ENCODE assay signal across 8 cellular contexts in the genomic region with DNA sequence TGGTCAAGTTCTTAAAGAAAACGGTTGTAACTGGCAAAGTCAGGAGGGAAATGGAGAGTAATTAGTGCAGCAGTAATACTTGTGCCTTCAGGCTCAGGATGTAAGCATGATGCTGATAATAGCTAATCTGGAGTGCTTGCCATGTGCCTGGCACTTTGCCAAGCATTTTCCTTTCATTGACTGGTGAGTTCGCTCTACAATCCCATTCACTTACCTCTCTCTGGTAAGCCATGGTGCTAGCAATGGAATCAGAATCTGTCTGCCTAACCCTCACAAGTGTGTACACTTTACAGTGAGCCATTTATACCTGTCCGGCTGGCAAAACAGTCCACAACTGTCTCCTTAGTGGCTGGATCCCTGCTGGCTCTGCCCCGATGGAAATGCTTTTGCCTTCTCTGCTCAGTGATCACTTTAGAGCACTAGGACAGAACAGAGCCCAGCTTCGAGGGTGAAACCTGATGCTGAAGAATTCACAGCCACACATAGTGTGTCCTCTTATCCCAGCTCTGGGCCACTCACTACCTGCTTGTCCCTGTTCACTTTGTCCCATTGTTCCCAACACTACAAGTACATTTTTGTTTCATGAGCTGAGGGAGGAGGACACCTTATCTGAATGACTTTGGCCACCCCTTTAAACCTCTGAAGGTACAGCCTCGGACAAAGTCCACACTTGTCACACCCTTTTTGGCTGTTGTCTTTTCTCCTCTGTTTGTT. TPM values are rescaled to one million over a fixed set of nuclear protein-coding genes. Genes with fewer than 3 reads are reported as not detected.
DNase-seq lines count a peak whose midpoint lies in the region; ATAC-seq and TF ChIP-seq lines count a peak whose summit lies in the region.

No MANE protein-coding gene starts in this region.

- peaks cover 11% of the 10 kb centered on the region for H3K4me1 ChIP-seq in colonic mucosa
- H3K4me1 ChIP-seq in mucosa of rectum (ENCODE audit: control insufficient read depth in 2 of 2, insufficient read depth in 2 of 2, low read length in 2 of 2) = peaks cover 8 to 20% of the 10 kb centered on the region in 2 donors

- H3K9ac ChIP-seq in colonic mucosa (ENCODE audit: low read depth in 2 of 2, low read length in 2 of 2) = peak overlapping the region in 1 of 2 donors; percentile 75
- peak overlapping the region; percentile 35 to 38 for H3K9ac ChIP-seq in mucosa of rectum (ENCODE audit: low read depth in 1 of 2, low read length in 2 of 2)

- H3K9me3 ChIP-seq in colonic mucosa (no peaks in the 10 kb centered on the region), mucosa of rectum (ENCODE audit: control insufficient read depth in 2 of 2, low read length in 2 of 2) (no peaks in the 10 kb centered on the region)

- no peak overlapping the region for H3K27ac Mint-ChIP-seq in activated T-helper 17 cell treated with anti-CD3 and anti-CD28 coated beads, Interleukin-2, amount 50 U/mL, for 72 hours

- no peak for TF ChIP-seq CTCF in colonic mucosa (IDR thresholded peaks at IDR 0.05)

- H3K4me1 Mint-ChIP-seq in activated T-helper 17 cell treated with anti-CD3 and anti-CD28 coated beads, Interleukin-2, amount 50 U/mL, for 72 hours = no peaks in the 10 kb centered on the region

- no peak for ATAC-seq in GM19351 (IDR thresholded peaks at IDR 0.05; ENCODE audit: unreplicated experiment)
- ATAC-seq in activated T-helper 17 cell treated with anti-CD3 and anti-CD28 coated beads, Interleukin-2, amount 50 U/mL, for 72 hours (replicated peaks) = no peak

- H3K36me3 ChIP-seq in colonic mucosa (no peaks in the 10 kb centered on the region), mucosa of rectum (ENCODE audit: control insufficient read depth in 2 of 2, insufficient read depth in 2 of 2, low read length in 2 of 2) (peaks cover 8 to 17% of the 10 kb centered on the region in 2 donors)

- H3K4me3 ChIP-seq in colonic mucosa (no peak overlapping the region), mucosa of rectum (ENCODE audit: low read length in 2 of 2) (peak overlapping the region; percentile 13 to 42)

- no peak overlapping the region for H3K4me3 Mint-ChIP-seq in activated T-helper 17 cell treated with anti-CD3 and anti-CD28 coated beads, Interleukin-2, amount 50 U/mL, for 72 hours

- DNase-seq in DMS79 (lab: John Stamatoyannopoulos, UW) = peak; percentile 28
- peak; percentile 38 for DNase-seq in NCI-H2196 (lab: John Stamatoyannopoulos, UW; ENCODE audit: unreplicated experiment)
- DNase-seq in colonic mucosa = peak; percentile 66
- no peak for DNase-seq in activated CD4-positive, alpha-beta T cell treated with anti-CD3 and anti-CD28 coated beads, Interleukin-2, amount 50 U/mL, for 48 hours
- DNase-seq in activated CD4-positive, alpha-beta T cell treated with anti-CD3 and anti-CD28 coated beads for 1 hour = no peak

- H3K36me3 Mint-ChIP-seq in activated T-helper 17 cell treated with anti-CD3 and anti-CD28 coated beads, Interleukin-2, amount 50 U/mL, for 72 hours (ENCODE audit: low read depth) = peaks cover 26% of the 10 kb centered on the region

- no peaks in the 10 kb centered on the region for H3K9me3 Mint-ChIP-seq in activated T-helper 17 cell treated with anti-CD3 and anti-CD28 coated beads, Interleukin-2, amount 50 U/mL, for 72 hours

- H3K27ac ChIP-seq in colonic mucosa (peak overlapping the region; percentile 77), mucosa of rectum (ENCODE audit: low read depth in 2 of 2, low read length in 2 of 2) (peak overlapping the region; percentile 80 to 84)

- intact Hi-C loops in colonic mucosa (cut with DNase I) = no loop called here

- H3K27me3 ChIP-seq in colonic mucosa = no peaks in the 10 kb centered on the region
- H3K27me3 ChIP-seq in mucosa of rectum (ENCODE audit: control insufficient read depth in 2 of 2, insufficient read depth in 2 of 2, low read length in 2 of 2) = no peaks in the 10 kb centered on the region

- H3K27me3 Mint-ChIP-seq in activated T-helper 17 cell treated with anti-CD3 and anti-CD28 coated beads, Interleukin-2, amount 50 U/mL, for 72 hours = no peaks in the 10 kb centered on the region

RNA-seq across cellular contexts. Expression of a gene that starts 10.3 kb away (rescaled TPM):
- total RNA-seq in colonic mucosa = 100 to 1,000 TPM; 251 to 388 TPM
- 10 to 100 TPM; 29.8 to 40.1 TPM for total RNA-seq in activated T-helper 17 cell treated with anti-CD3 and anti-CD28 coated beads, Interleukin-2, amount 50 U/mL, for 72 hours

RNA-seq across cellular contexts. Expression of a gene that starts 10.9 kb away (rescaled TPM):
- not detected for total RNA-seq in colonic mucosa
- under 1 TPM in 1 of 2 donors, not detected in 1; 0.16 TPM for total RNA-seq in activated T-helper 17 cell treated with anti-CD3 and anti-CD28 coated beads, Interleukin-2, amount 50 U/mL, for 72 hours

Comparison
In these comparisons a context has a peak if more than half of its experiments do, and no peak if none do; other contexts are left out.
1. DNase-seq: peak in DMS79 (single experiment), NCI-H2196 (single experiment) and colonic mucosa (single experiment); none in activated CD4-positive, alpha-beta T cell treated with anti-CD3 and anti-CD28 coated beads, Interleukin-2, amount 50 U/mL, for 48 hours (0 of 2) and activated CD4-positive, alpha-beta T cell treated with anti-CD3 and anti-CD28 coated beads for 1 hour (single experiment).
2. RNA of a gene that starts 10.3 kb away (total RNA-seq): 251 to 388 TPM in colonic mucosa; 29.8 to 40.1 TPM in activated T-helper 17 cell treated with anti-CD3 and anti-CD28 coated beads, Interleukin-2, amount 50 U/mL, for 72 hours; every median in the first group is over 4 times any median in the second.